In genomic region chrX:129842510-129843208, GRCh38 we compare ENCODE assay signal across 8 cellular contexts. TPM values are rescaled to one million over a fixed set of nuclear protein-coding genes. Genes with fewer than 3 reads are reported as not detected.
DNase-seq lines count a peak whose midpoint lies in the region; ATAC-seq, FAIRE-seq and TF ChIP-seq lines count a peak whose summit lies in the region.

No MANE protein-coding gene starts in this region.

- DNase-seq in A673 (ENCODE audit: low spot score) (no peak), H9 (no peak), left cardiac atrium (peak; percentile 25), prostate gland (ENCODE audit: low spot score) (peak; percentile 15), D721Med (ENCODE audit: insufficient read length, low spot score) (no peak)
- peak; percentile 49 for DNase-seq in activated CD8-positive, alpha-beta memory T cell treated with anti-CD3 and anti-CD28 coated beads, Interleukin-2, amount 50 U/mL, for 48 hours

- H2BK120ac ChIP-seq in H9 (ENCODE audit: low read depth, low read length, poor library complexity, severe bottlenecking): no peak overlapping the region

- peaks cover 10 to 15% of the 10 kb centered on the region in 2 experiments for H3K4me1 Mint-ChIP-seq in H9

- no peak overlapping the region for H2AFZ ChIP-seq in H9 (ENCODE audit: low read length)

- H3K27me3 Mint-ChIP-seq in H9 (ENCODE audit: low read depth): peaks cover 3% of the 10 kb centered on the region

- no peak overlapping the region for H2BK15ac ChIP-seq in H9 (ENCODE audit: low read depth, low read length)

- peak overlapping the region in 2 of 3 experiments; percentile 18 to 82; a peak in 4 of 7 replicates for H3K27ac Mint-ChIP-seq in H9

- H3K9ac ChIP-seq in H9 (ENCODE audit: extremely low read depth, insufficient read length, low read length): peak overlapping the region; percentile 39

- H4K5ac ChIP-seq in H9 (ENCODE audit: insufficient read length, low read depth, low read length): no peak overlapping the region

- intact Hi-C loops in A673 (cut with micrococcal nuclease; ENCODE audit: unreplicated experiment): no loop called here
- intact Hi-C loops in left cardiac atrium (cut with DNase I): no loop called here
- intact Hi-C loops in prostate gland (cut with DNase I): loop anchor here (10.0 kb wide), 1 partner anchor 62 kb away; the partner anchor contains the start of gene UTP14A

- H3K4me3 Mint-ChIP-seq in H9: peak overlapping the region; percentile 88 to 94

- H3K4me3 ChIP-seq in A673 (ENCODE audit: low read depth, low read length, poor library complexity, severe bottlenecking): peak overlapping the region; percentile 65
- peak overlapping the region; percentile 49 to 59 for H3K4me3 ChIP-seq in prostate gland

- no peak overlapping the region for H3T11ph ChIP-seq in H9 (ENCODE audit: low read length)

- no peak overlapping the region for H3K23ac ChIP-seq in H9 (ENCODE audit: insufficient read length, low read depth, low read length)

- no peak overlapping the region for H2BK12ac ChIP-seq in H9 (ENCODE audit: insufficient read length, low read depth, low read length)

- FAIRE-seq in D721Med (lab: Jason Lieb, UNC): no peak

- peaks cover 0 to 69% of the 10 kb centered on the region in 2 experiments; a peak in 2 of 5 replicates for H3K9me3 Mint-ChIP-seq in H9

- H3K4ac ChIP-seq in H9 (ENCODE audit: low read depth, low read length): no peak overlapping the region

- no peaks in the 10 kb centered on the region for H3K79me1 ChIP-seq in H9 (ENCODE audit: insufficient read depth, low read depth, low read length, poor library complexity, severe bottlenecking)

- H3K4me1 ChIP-seq in A673 (ENCODE audit: insufficient read depth, low read length, poor library complexity, severe bottlenecking) (no peaks in the 10 kb centered on the region), H9 (ENCODE audit: insufficient read depth, low read length) (no peaks in the 10 kb centered on the region), prostate gland (replicated peaks) (no peaks in the 10 kb centered on the region)

- peaks cover 12 to 27% (median 12%) of the 10 kb centered on the region in 3 experiments; a peak in 6 of 7 replicates for H3K36me3 Mint-ChIP-seq in H9 (ENCODE audit: insufficient read depth in 1 of 3, low read depth in 3 of 3)

- POLR2A ChIA-PET in A673 (lab: Charles Lee; ENCODE audit: low non-redundant PET): no interaction called here

- no peak for TF ChIP-seq CTCF in A673 (conservative IDR thresholded peaks at IDR 0.05; ENCODE audit: low read depth, low read length)
- no peak for TF ChIP-seq CTCF in H9 (conservative IDR thresholded peaks at IDR 0.05)
- TF ChIP-seq CTCF in prostate gland (IDR thresholded peaks at IDR 0.05): no peak
- no peak for TF ChIP-seq CTCF in D721Med (IDR thresholded peaks at IDR 0.05; ENCODE audit: insufficient read depth, missing control alignments)

- H4K91ac ChIP-seq in H9 (ENCODE audit: insufficient read length, low read depth, low read length): no peak overlapping the region

- peaks cover 3% of the 10 kb centered on the region for H3K23me2 ChIP-seq in H9 (ENCODE audit: insufficient read length, low read depth, low read length, poor library complexity, severe bottlenecking)

- H3K56ac ChIP-seq in H9 (ENCODE audit: insufficient read length, low read depth, low read length): no peak overlapping the region

- no peaks in the 10 kb centered on the region for H3K9me3 ChIP-seq in A673 (ENCODE audit: low read depth, low read length, poor library complexity, severe bottlenecking)
- H3K9me3 ChIP-seq in H9 (ENCODE audit: control insufficient read depth, low read depth, low read length): peaks cover 10% of the 10 kb centered on the region
- H3K9me3 ChIP-seq in prostate gland: no peaks in the 10 kb centered on the region

- no CpG with 5 or more reads among the region's 17 CpGs for WGBS in H9 (ENCODE audit: extremely low coverage, insufficient read length, low lambda C conversion rate)
- WGBS in prostate gland: 1% methylated on average over 17 of the region's 17 CpGs

- H3K4me2 ChIP-seq in H9 (ENCODE audit: insufficient read depth, insufficient read length, low read length): peak overlapping the region; percentile 65

- H3K18ac ChIP-seq in H9 (ENCODE audit: insufficient read length, low read depth, low read length): no peak overlapping the region

- TF ChIP-seq POLR2A in prostate gland (IDR thresholded peaks at IDR 0.05): no peak

- CTCF ChIA-PET in A673 (lab: Charles Lee): no interaction called here

- no peak overlapping the region for H3K14ac ChIP-seq in H9 (ENCODE audit: insufficient read depth, low read length)

- no peak overlapping the region for H2BK5ac ChIP-seq in H9 (ENCODE audit: insufficient read length, low read length)

- H3K27ac ChIP-seq in A673 (ENCODE audit: low read depth, low read length, poor library complexity, severe bottlenecking) (peak overlapping the region; percentile 58), H9 (ENCODE audit: insufficient read length, low read depth, low read length) (no peak overlapping the region), prostate gland (peak overlapping the region; percentile 82 to 84)

- no peaks in the 10 kb centered on the region for H3K79me2 ChIP-seq in H9 (ENCODE audit: insufficient read depth, low read length)

- ATAC-seq in left cardiac atrium (peak; percentile 20 to 46), HG03520 (IDR thresholded peaks at IDR 0.05; ENCODE audit: unreplicated experiment) (no peak), GM18909 (IDR thresholded peaks at IDR 0.05; ENCODE audit: poor library complexity, unreplicated experiment) (no peak)

- no peak overlapping the region for H2BK20ac ChIP-seq in H9 (ENCODE audit: low read depth, low read length, poor library complexity, severe bottlenecking)

- H4K20me1 ChIP-seq in H9 (ENCODE audit: control insufficient read depth, insufficient read depth, insufficient read length): no peaks in the 10 kb centered on the region

- no peak overlapping the region for H2AK5ac ChIP-seq in H9 (ENCODE audit: insufficient read length, low read length)

- no peak overlapping the region for H4K8ac ChIP-seq in H9 (replicated peaks; ENCODE audit: insufficient read length, low read depth, low read length)

- no peaks in the 10 kb centered on the region for H3K27me3 ChIP-seq in A673 (replicated peaks; ENCODE audit: insufficient read depth, low read depth, low read length, poor library complexity)
- H3K27me3 ChIP-seq in H9 (ENCODE audit: insufficient read depth, low read length): no peaks in the 10 kb centered on the region
- H3K27me3 ChIP-seq in prostate gland (replicated peaks; ENCODE audit: insufficient read depth): no peaks in the 10 kb centered on the region

- no TSS peak for BruUV-seq in A673 (replicated peaks; lab: Mats Ljungman, UMichigan)

- H3K36me3 ChIP-seq in A673 (ENCODE audit: insufficient read depth, low read length, poor library complexity, severe bottlenecking) (no peaks in the 10 kb centered on the region), prostate gland (no peaks in the 10 kb centered on the region)

RNA-seq across cellular contexts. Expression of gene ZDHHC9, which starts 1.0 kb away (rescaled TPM):
- total RNA-seq in A673 (2021): 17.1 and 19.4 TPM in 2 replicates
- total RNA-seq in H9 (2021): 20.2 and 21.0 TPM in 2 replicates
- 10 to 100 TPM; 14.4 to 22.1 TPM for total RNA-seq in left cardiac atrium
- 10 to 100 TPM; 13.8 to 20.4 TPM for total RNA-seq in prostate gland

Comparison
In these comparisons a context has a peak if more than half of its experiments do, and no peak if none do; other contexts are left out.
1. DNase-seq: peak in activated CD8-positive, alpha-beta memory T cell treated with anti-CD3 and anti-CD28 coated beads, Interleukin-2, amount 50 U/mL, for 48 hours (single experiment), left cardiac atrium (single experiment) and prostate gland (single experiment); none in A673 (single experiment), H9 (single experiment) and D721Med (single experiment).
2. ATAC-seq: peak in left cardiac atrium (2 of 2); none in HG03520 (single experiment) and GM18909 (single experiment).